Comparison of ENCODE assay signal across 1 cellular context in the genomic region with DNA sequence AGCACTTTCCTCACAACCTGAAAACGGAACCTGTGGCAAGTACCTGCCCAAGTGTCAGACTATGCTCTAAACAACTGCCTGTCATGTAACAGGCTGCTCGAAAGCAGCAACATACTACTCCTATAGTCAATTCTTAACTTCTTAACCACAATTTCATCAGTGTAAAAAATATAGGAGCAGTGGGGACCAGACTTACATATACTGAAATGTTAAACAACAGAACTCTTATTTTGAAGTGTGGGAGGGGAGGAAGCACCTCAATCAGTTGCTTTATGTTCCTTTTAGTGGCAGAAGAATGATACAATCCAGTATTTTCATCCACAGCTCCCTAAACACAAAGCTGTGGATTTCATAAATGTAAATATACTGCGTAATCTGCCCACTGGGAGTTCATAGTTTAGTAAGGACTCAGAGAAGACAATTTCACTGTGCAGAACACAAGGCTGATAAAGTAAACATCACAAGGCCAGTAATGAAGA.
TF ChIP-seq lines count a peak whose summit lies in the region.

No MANE protein-coding gene starts in this region.

TF ChIP-seq in GM23338, 12 proteins besides CTCF, POLR2A, EP300 and RAD21 (continued from another document):
- TF ChIP-seq, protein P1, sequence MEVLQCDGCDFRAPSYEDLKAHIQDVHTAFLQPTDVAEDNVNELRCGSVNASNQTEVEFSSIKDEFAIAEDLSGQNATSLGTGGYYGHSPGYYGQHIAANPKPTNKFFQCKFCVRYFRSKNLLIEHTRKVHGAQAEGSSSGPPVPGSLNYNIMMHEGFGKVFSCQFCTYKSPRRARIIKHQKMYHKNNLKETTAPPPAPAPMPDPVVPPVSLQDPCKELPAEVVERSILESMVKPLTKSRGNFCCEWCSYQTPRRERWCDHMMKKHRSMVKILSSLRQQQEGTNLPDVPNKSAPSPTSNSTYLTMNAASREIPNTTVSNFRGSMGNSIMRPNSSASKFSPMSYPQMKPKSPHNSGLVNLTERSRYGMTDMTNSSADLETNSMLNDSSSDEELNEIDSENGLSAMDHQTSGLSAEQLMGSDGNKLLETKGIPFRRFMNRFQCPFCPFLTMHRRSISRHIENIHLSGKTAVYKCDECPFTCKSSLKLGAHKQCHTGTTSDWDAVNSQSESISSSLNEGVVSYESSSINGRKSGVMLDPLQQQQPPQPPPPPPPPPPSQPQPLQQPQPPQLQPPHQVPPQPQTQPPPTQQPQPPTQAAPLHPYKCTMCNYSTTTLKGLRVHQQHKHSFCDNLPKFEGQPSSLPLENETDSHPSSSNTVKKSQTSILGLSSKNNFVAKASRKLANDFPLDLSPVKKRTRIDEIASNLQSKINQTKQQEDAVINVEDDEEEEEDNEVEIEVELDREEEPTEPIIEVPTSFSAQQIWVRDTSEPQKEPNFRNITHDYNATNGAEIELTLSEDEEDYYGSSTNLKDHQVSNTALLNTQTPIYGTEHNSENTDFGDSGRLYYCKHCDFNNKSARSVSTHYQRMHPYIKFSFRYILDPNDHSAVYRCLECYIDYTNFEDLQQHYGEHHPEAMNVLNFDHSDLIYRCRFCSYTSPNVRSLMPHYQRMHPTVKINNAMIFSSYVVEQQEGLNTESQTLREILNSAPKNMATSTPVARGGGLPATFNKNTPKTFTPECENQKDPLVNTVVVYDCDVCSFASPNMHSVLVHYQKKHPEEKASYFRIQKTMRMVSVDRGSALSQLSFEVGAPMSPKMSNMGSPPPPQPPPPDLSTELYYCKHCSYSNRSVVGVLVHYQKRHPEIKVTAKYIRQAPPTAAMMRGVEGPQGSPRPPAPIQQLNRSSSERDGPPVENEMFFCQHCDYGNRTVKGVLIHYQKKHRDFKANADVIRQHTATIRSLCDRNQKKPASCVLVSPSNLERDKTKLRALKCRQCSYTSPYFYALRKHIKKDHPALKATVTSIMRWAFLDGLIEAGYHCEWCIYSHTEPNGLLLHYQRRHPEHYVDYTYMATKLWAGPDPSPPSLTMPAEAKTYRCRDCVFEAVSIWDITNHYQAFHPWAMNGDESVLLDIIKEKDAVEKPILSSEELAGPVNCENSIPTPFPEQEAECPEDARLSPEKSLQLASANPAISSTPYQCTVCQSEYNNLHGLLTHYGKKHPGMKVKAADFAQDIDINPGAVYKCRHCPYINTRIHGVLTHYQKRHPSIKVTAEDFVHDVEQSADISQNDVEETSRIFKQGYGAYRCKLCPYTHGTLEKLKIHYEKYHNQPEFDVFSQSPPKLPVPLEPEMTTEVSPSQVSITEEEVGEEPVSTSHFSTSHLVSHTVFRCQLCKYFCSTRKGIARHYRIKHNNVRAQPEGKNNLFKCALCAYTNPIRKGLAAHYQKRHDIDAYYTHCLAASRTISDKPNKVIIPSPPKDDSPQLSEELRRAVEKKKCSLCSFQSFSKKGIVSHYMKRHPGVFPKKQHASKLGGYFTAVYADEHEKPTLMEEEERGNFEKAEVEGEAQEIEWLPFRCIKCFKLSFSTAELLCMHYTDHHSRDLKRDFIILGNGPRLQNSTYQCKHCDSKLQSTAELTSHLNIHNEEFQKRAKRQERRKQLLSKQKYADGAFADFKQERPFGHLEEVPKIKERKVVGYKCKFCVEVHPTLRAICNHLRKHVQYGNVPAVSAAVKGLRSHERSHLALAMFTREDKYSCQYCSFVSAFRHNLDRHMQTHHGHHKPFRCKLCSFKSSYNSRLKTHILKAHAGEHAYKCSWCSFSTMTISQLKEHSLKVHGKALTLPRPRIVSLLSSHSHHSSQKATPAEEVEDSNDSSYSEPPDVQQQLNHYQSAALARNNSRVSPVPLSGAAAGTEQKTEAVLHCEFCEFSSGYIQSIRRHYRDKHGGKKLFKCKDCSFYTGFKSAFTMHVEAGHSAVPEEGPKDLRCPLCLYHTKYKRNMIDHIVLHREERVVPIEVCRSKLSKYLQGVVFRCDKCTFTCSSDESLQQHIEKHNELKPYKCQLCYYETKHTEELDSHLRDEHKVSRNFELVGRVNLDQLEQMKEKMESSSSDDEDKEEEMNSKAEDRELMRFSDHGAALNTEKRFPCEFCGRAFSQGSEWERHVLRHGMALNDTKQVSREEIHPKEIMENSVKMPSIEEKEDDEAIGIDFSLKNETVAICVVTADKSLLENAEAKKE (CRISPR knock-in tag; IDR thresholded peaks at IDR 0.05), result no peak
- no peak for TF ChIP-seq CREB1 (CRISPR knock-in tag; IDR thresholded peaks at IDR 0.05; ENCODE audit: low read depth)
- TF ChIP-seq STAT1 (IDR thresholded peaks at IDR 0.05; ENCODE audit: unreplicated experiment), result no peak
- TF ChIP-seq POLR2AphosphoS5 (IDR thresholded peaks at IDR 0.05; ENCODE audit: low read depth), result no peak
